Comparison of ENCODE assay signal across 12 cellular contexts in the genomic region with DNA sequence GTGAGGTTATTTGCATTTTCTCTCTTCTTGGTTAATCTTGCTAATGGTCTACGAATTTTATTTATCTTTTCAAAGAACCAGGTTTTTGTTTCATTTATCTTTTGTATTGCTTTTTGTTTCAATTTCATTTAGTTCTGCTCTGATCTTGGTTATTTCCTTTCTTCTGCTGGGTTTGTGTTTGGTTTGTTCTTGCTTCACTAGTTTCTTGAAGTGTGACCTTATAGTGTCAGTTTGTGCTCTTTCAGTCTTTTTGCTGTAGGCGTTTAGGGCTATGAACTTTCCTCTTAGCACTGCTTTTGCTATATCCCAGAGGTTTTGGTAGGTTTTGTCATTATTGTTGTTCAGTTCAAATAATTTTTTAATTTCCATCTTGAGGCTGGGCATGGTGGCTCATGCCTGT. TPM values are rescaled to one million over a fixed set of nuclear protein-coding genes. Genes with fewer than 3 reads are reported as not detected.
"Had no signal": no experiment of that assay in that cellular context is flagged by ENCODE, and none has a peak within 500 bp of the region (broad histone marks: within the 10 kb centered on the region; RNA-seq: fewer than 3 reads in every experiment).

No MANE protein-coding gene starts in this region.

RNA-seq across cellular contexts. Expression of gene DLX5, which starts 47.4 kb away (rescaled TPM):
- total RNA-seq: colonic mucosa; dermis microvascular lymphatic vessel endothelial cell; endodermal cell; glomerular endothelial cell; heart right ventricle; kidney epithelial cell; left ventricle myocardium superior; lower lobe of right lung; lung microvascular endothelial cell; mononuclear cell; mucosa of gallbladder; naive thymus-derived CD8-positive, alpha-beta T cell had no signal
- polyA plus RNA-seq: naive thymus-derived CD8-positive, alpha-beta T cell had no signal
